In the genomic region with DNA sequence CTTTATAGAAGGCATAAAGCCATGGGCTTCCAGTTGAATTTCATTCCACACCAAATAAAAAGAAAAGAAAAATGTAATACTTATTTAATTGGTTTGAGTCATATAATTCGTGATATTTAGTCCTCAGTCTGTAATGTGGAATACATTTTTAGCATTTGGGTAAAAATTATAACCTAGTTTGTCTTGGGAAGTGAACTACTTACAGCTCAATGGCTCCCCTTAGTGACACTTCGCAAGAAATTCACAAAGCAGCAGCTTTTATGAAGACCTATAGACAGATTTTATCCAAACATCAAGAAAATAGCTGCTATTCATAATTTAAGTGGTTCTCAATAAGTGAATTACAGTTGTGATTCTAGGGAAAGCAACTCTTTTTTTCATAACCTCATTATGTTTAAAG, we compare ENCODE assay signal across 8 cellular contexts.
DNase-seq lines count a peak whose midpoint lies in the region; ATAC-seq, FAIRE-seq and TF ChIP-seq lines count a peak whose summit lies in the region.

No MANE protein-coding gene starts in this region.

- peak; percentile 87 for FAIRE-seq in A204.1 (lab: Jason Lieb, UNC)

- DNase-seq in OCI-M1 (lab: John Stamatoyannopoulos, UW) (peak; percentile 59), fibroblast of pulmonary artery (ENCODE audit: low read depth) (peak; percentile 80), NCI-H1092 (lab: John Stamatoyannopoulos, UW) (no peak)

- no peak overlapping the region for H3K4me3 ChIP-seq in fibroblast of pulmonary artery (replicated peaks; ENCODE audit: low read depth, low read length)

- peak; percentile 70 for TF ChIP-seq CTCF in fibroblast of pulmonary artery (IDR thresholded peaks at IDR 0.05; ENCODE audit: low read length, missing control alignments)

- ATAC-seq in GM18861 (IDR thresholded peaks at IDR 0.05; ENCODE audit: unreplicated experiment), result peak; percentile 39
- ATAC-seq in GM21528 (IDR thresholded peaks at IDR 0.05; ENCODE audit: low FRiP score, unreplicated experiment), result no peak
- ATAC-seq in GM19455 (IDR thresholded peaks at IDR 0.05; ENCODE audit: unreplicated experiment), result no peak
- no peak for ATAC-seq in HG03378 (IDR thresholded peaks at IDR 0.05; ENCODE audit: unreplicated experiment)
